In the genomic region with DNA sequence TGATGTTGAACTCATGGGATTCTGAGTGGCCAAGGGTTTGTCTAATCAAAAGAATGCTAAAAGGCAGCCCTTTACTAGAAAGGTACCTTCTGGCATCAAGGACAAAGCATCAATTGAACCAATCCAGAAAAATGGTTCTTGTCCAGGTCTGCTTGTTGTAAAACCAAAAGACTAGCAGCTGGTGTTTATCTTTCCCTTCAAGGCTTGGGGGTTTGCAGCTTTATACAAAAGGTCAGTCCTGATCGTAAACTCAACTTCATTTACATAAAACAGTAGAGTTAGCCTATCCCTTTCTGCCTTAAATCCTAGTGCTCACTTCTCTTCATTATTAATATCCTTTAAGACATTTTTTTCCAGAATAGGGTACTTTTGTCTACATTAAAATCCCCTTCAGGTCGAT, we compare ENCODE assay signal across 21 cellular contexts.
"Had no signal": no experiment of that assay in that cellular context is flagged by ENCODE, and none has a peak within 500 bp of the region (broad histone marks: within the 10 kb centered on the region; RNA-seq: fewer than 3 reads in every experiment).

No MANE protein-coding gene starts in this region.

- H3K9me3 ChIP-seq: adrenal gland had no signal

- H3K4me1 Mint-ChIP-seq: activated naive CD8-positive, alpha-beta T cell treated with anti-CD3 and anti-CD28 coated beads, Interleukin-2, amount 10 ng/mL, durations not matched to agents 7 days and 5 days had no signal

- DNase-seq: activated CD4-positive, alpha-beta T cell treated with anti-CD3 and anti-CD28 coated beads for 4 hours; activated CD8-positive, alpha-beta memory T cell treated with anti-CD3 and anti-CD28 coated beads, Interleukin-2, amount 50 U/mL, for 4 hours; activated CD8-positive, alpha-beta T cell treated with anti-CD3 and anti-CD28 coated beads for 36 hours; activated naive CD4-positive, alpha-beta T cell treated with anti-CD3 and anti-CD28 coated beads, Interleukin-2, amount 50 U/mL, for 16 hours; activated naive CD8-positive, alpha-beta T cell treated with anti-CD3 and anti-CD28 coated beads, Interleukin-2, amount 10 ng/mL, durations not matched to agents 7 days and 5 days; activated T-cell treated with anti-CD3 and anti-CD28 coated beads, Interleukin-2, amount 50 U/mL, for 72 hours; adrenal gland; anterior cingulate cortex; cerebellar nuclear complex; Karpas-422; MM.1S; NCI-H1105; NCI-H1436; NCI-H1694 treated with DMSO at 0.1 percent for 48 hours; NCI-H2029 treated with DMSO at 0.1 percent for 48 hours; NCI-H524; NCI-H82; SHP77 treated with DMSO at 0.1 percent for 48 hours had no signal

- H3K27ac Mint-ChIP-seq: activated CD8-positive, alpha-beta T cell treated with anti-CD3 and anti-CD28 coated beads for 36 hours; activated naive CD8-positive, alpha-beta T cell treated with anti-CD3 and anti-CD28 coated beads, Interleukin-2, amount 10 ng/mL, durations not matched to agents 7 days and 5 days; activated T-cell treated with anti-CD3 and anti-CD28 coated beads, Interleukin-2, amount 50 U/mL, for 72 hours; activated T-helper 2 cell treated with anti-CD3 and anti-CD28 coated beads, Interferon-gamma antibody, Interleukin-2, Interleukin-4, amounts not matched to agents 10 μg/mL and 5 μg/mL and 100 μg/mL, durations not matched to agents 14 hours and 24 hours and 36 hours; T-helper 1 cell treated with Interleukin-12 subunit alpha and Interleukin-12 subunit beta and Interleukin-4 antibody, amounts not matched to agents 30 μg/mL and 1 μg/mL, for 36 hours had no signal

- H3K9me3 Mint-ChIP-seq: activated naive CD8-positive, alpha-beta T cell treated with anti-CD3 and anti-CD28 coated beads, Interleukin-2, amount 10 ng/mL, durations not matched to agents 7 days and 5 days; activated T-helper 2 cell treated with anti-CD3 and anti-CD28 coated beads, Interferon-gamma antibody, Interleukin-2, Interleukin-4, amounts not matched to agents 10 μg/mL and 5 μg/mL and 100 μg/mL, durations not matched to agents 14 hours and 24 hours and 36 hours; T-helper 1 cell treated with Interleukin-12 subunit alpha and Interleukin-12 subunit beta and Interleukin-4 antibody, amounts not matched to agents 30 μg/mL and 1 μg/mL, for 36 hours had no signal

- H3K27ac ChIP-seq: adrenal gland had no signal

- H3K27me3 ChIP-seq: adrenal gland had no signal

- H3K27me3 Mint-ChIP-seq: activated CD8-positive, alpha-beta T cell treated with anti-CD3 and anti-CD28 coated beads for 36 hours; activated naive CD8-positive, alpha-beta T cell treated with anti-CD3 and anti-CD28 coated beads, Interleukin-2, amount 10 ng/mL, durations not matched to agents 7 days and 5 days had no signal

- H3K4me3 Mint-ChIP-seq: activated CD8-positive, alpha-beta T cell treated with anti-CD3 and anti-CD28 coated beads for 36 hours; activated naive CD8-positive, alpha-beta T cell treated with anti-CD3 and anti-CD28 coated beads, Interleukin-2, amount 10 ng/mL, durations not matched to agents 7 days and 5 days; activated T-cell treated with anti-CD3 and anti-CD28 coated beads, Interleukin-2, amount 50 U/mL, for 72 hours; T-helper 1 cell treated with Interleukin-12 subunit alpha and Interleukin-12 subunit beta and Interleukin-4 antibody, amounts not matched to agents 30 μg/mL and 1 μg/mL, for 36 hours had no signal

- ATAC-seq: activated CD4-positive, CD25-positive, alpha-beta regulatory T cell treated with anti-CD3 and anti-CD28 coated beads, Interleukin-2, amount 50 U/mL, for 24 hours; activated CD8-positive, alpha-beta T cell treated with anti-CD3 and anti-CD28 coated beads for 36 hours; activated T-cell treated with anti-CD3 and anti-CD28 coated beads, Interleukin-2, amount 50 U/mL, for 72 hours had no signal

- H3K36me3 Mint-ChIP-seq: activated naive CD8-positive, alpha-beta T cell treated with anti-CD3 and anti-CD28 coated beads, Interleukin-2, amount 10 ng/mL, durations not matched to agents 7 days and 5 days had no signal
